ENCODE assay signal across 27 cellular contexts in the genomic region with DNA sequence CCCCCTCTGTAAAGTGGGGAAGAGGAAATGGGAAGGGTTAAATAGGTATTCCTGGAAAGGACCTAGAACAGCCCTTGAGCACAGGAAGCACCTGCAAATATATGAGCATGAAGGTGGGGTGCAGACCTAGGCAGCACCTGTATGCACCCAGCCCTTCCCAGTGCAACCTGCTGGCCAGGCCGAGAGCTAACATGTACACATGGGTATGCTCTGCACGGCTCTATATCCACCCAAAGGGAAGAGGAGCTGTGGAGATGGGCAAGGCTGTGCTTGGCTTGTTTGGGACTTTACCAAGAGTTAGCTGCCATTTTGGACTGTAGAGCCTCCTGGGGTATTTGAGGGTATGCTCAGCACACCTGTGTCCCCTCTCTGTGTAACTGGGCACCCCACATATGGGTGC.
"Had no signal": no experiment of that assay in that cellular context is flagged by ENCODE, and none has a peak within 500 bp of the region (broad histone marks: within the 10 kb centered on the region; RNA-seq: fewer than 3 reads in every experiment).

No MANE protein-coding gene starts in this region.

- H3K27me3 Mint-ChIP-seq: activated CD4-positive, alpha-beta memory T cell treated with anti-CD3 and anti-CD28 coated beads for 36 hours; activated CD4-positive, alpha-beta T cell treated with anti-CD3 and anti-CD28 coated beads, Interleukin-2, amount 10 ng/mL, durations not matched to agents 24 days and 14 days; activated naive CD8-positive, alpha-beta T cell treated with anti-CD3 and anti-CD28 coated beads for 36 hours; activated T-helper 17 cell treated with anti-CD3 and anti-CD28 coated beads, Interleukin-2, amount 50 U/mL, for 72 hours; T-cell had no signal

- H3K9me3 Mint-ChIP-seq: activated CD4-positive, alpha-beta memory T cell treated with anti-CD3 and anti-CD28 coated beads for 36 hours; activated T-helper 17 cell treated with anti-CD3 and anti-CD28 coated beads, Interleukin-2, amount 50 U/mL, for 72 hours; T-cell had no signal

- H3K27ac Mint-ChIP-seq: activated B cell treated with CpG ODN at 0.5 μM for 24 hours; activated CD4-positive, alpha-beta memory T cell treated with anti-CD3 and anti-CD28 coated beads for 36 hours; activated CD4-positive, alpha-beta T cell treated with anti-CD3 and anti-CD28 coated beads, Interleukin-2, amount 10 ng/mL, durations not matched to agents 24 days and 14 days; activated naive CD4-positive, alpha-beta T cell treated with anti-CD3 and anti-CD28 coated beads, Interleukin-2, amount 10 ng/mL, durations not matched to agents 7 days and 5 days; activated naive CD8-positive, alpha-beta T cell treated with anti-CD3 and anti-CD28 coated beads for 36 hours; activated T-helper 17 cell treated with anti-CD3 and anti-CD28 coated beads, Interleukin-2, amount 50 U/mL, for 72 hours; T-cell had no signal

- H3K36me3 Mint-ChIP-seq: activated CD4-positive, alpha-beta memory T cell treated with anti-CD3 and anti-CD28 coated beads for 36 hours; activated naive CD4-positive, alpha-beta T cell treated with anti-CD3 and anti-CD28 coated beads, Interleukin-2, amount 10 ng/mL, durations not matched to agents 7 days and 5 days; T-cell had no signal

- H3K4me3 Mint-ChIP-seq: activated B cell treated with CpG ODN at 0.5 μM for 24 hours; activated CD4-positive, alpha-beta memory T cell treated with anti-CD3 and anti-CD28 coated beads for 36 hours; activated CD4-positive, alpha-beta T cell treated with anti-CD3 and anti-CD28 coated beads, Interleukin-2, amount 10 ng/mL, durations not matched to agents 24 days and 14 days; activated naive CD4-positive, alpha-beta T cell treated with anti-CD3 and anti-CD28 coated beads, Interleukin-2, amount 10 ng/mL, durations not matched to agents 7 days and 5 days; activated naive CD8-positive, alpha-beta T cell treated with anti-CD3 and anti-CD28 coated beads for 36 hours; activated T-helper 17 cell treated with anti-CD3 and anti-CD28 coated beads, Interleukin-2, amount 50 U/mL, for 72 hours; T-cell had no signal

- DNase-seq: activated B cell treated with CpG ODN at 0.5 μM for 24 hours; activated CD4-positive, alpha-beta memory T cell treated with anti-CD3 and anti-CD28 coated beads for 36 hours; activated CD4-positive, alpha-beta T cell treated with anti-CD3 and anti-CD28 coated beads for 1 hour; activated CD4-positive, alpha-beta T cell treated with anti-CD3 and anti-CD28 coated beads, Interleukin-2, amount 10 ng/mL, durations not matched to agents 24 days and 14 days; activated gamma-delta T cell treated with Interleukin-2 at 50 U/mL for 16 hours; activated naive CD4-positive, alpha-beta T cell treated with anti-CD3 and anti-CD28 coated beads, Interleukin-2, amount 10 ng/mL, durations not matched to agents 7 days and 5 days; activated naive CD8-positive, alpha-beta T cell treated with anti-CD3 and anti-CD28 coated beads for 36 hours; activated T-cell treated with anti-CD3 and anti-CD28 coated beads for 4 hours; activated T-cell treated with anti-CD3 and anti-CD28 coated beads, Interleukin-2, amount 50 U/mL, for 48 hours; adrenal gland; anterior cingulate cortex; MV-4-11; NCI-H1092 treated with DMSO at 0.1 percent for 48 hours; NCI-H1417 treated with DMSO at 0.1 percent for 48 hours; NCI-H1694; NCI-H2029; NCI-H2107; NCI-H2171 treated with DMSO at 0.1 percent for 48 hours; NCI-H345; NCI-H510A; NCI-H526 treated with DMSO at 0.1 percent for 48 hours; NCI-H82; T-cell; T-helper 2 cell; T1000 had no signal

- H3K4me1 Mint-ChIP-seq: activated B cell treated with CpG ODN at 0.5 μM for 24 hours; activated naive CD4-positive, alpha-beta T cell treated with anti-CD3 and anti-CD28 coated beads, Interleukin-2, amount 10 ng/mL, durations not matched to agents 7 days and 5 days; activated T-helper 17 cell treated with anti-CD3 and anti-CD28 coated beads, Interleukin-2, amount 50 U/mL, for 72 hours; T-cell had no signal

- ATAC-seq: activated T-helper 17 cell treated with anti-CD3 and anti-CD28 coated beads, Interleukin-2, amount 50 U/mL, for 72 hours; Right ventricle myocardium inferior; T-cell had no signal
